In the genomic region with DNA sequence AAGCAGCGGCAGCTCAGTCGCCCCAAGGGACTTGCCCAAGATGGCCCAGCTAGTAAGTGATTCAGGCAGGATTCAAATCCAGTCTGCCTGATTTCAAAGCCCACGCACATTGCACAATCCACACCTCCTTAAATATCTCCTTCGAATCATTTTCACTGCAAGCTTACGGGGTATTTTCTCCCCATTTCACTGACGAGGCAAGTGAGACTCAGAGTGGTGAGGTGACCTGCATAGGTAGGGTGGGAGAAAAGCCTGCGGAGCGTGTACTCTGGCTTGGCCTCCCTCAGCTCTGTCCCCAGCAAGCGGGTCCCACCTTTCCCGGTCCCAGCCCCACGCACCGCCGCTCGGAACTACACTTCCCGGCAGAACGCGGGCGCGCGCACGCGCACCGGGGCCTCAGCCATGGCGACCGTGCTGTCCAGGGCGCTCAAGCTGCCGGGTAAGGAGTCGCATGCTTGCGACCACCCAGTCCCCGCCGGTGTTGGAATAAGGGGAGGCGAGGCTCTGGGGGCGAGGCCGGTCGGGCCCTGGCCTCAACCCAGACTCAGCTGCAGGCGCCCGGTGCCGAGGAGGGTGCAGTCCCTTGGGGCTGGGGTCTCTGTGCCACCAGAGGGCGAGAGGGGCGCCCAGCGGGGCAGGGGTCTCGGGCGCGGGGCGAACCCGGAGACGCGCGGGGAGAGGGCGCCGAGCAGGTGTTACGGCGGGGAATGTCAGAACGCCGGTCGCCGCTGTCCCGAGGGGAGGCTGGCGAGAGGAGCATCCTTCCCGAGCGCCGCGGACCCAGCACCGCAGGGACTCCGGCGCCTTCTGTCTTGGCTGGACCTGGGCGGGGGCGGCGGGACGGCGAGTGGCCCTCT, we compare ENCODE assay signal across 8 cellular contexts. TPM values are rescaled to one million over a fixed set of nuclear protein-coding genes. Genes with fewer than 3 reads are reported as not detected.
DNase-seq lines count a peak whose midpoint lies in the region; ATAC-seq and TF ChIP-seq lines count a peak whose summit lies in the region.

A gene with protein sequence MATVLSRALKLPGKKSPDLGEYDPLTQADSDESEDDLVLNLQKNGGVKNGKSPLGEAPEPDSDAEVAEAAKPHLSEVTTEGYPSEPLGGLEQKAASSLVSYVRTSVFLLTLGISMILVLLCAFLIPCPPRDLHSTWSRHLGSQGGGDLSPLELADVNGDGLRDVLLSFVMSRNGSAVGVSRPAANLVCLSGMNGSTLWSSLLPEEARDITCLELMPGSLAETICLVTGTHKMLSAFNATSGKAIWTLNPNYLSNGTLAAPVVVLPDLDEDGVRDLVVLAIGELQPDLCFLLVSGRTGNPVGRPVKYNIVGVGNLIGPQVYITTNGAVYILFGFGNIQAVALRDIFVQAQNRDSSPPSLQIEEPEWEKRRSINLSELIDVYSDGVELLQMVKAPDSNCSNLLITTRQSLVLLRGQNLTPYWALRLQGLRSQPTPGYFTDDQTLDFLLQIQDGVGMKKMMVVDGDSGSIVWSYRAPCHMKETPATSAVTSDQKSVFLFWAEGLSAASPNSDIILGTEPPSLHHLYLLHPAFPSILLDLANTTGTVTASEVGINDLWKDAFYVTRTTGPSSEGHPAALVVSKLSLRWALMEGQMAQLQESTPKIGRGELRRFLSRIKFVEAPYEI (plus strand): TSS at position 380 of the 857 bp plus-strand sequence. CDS start 23 bp downstream, at position 403.

- H3K9me3 Mint-ChIP-seq in natural killer cell, result no peaks in the 10 kb centered on the region
- no peaks in the 10 kb centered on the region for H3K9me3 Mint-ChIP-seq in stimulated activated naive B cell treated with anti-CD40 and anti-IgM and Interleukin-4, amounts not matched to agents 10 μg/mL and 1 μg/mL and 100 μg/mL, for 72 hours

- peaks cover 9 to 19% of the 10 kb centered on the region in 2 donors for H3K27me3 Mint-ChIP-seq in natural killer cell (ENCODE audit: low read depth in 2 of 2)
- H3K27me3 Mint-ChIP-seq in stimulated activated naive B cell treated with anti-CD40 and anti-IgM and Interleukin-4, amounts not matched to agents 10 μg/mL and 1 μg/mL and 100 μg/mL, for 72 hours, result no peaks in the 10 kb centered on the region

- H3K36me3 Mint-ChIP-seq in natural killer cell, result no peaks in the 10 kb centered on the region
- no peaks in the 10 kb centered on the region for H3K36me3 Mint-ChIP-seq in stimulated activated naive B cell treated with anti-CD40 and anti-IgM and Interleukin-4, amounts not matched to agents 10 μg/mL and 1 μg/mL and 100 μg/mL, for 72 hours

- H3K4me1 Mint-ChIP-seq in natural killer cell, result peaks cover 5 to 10% of the 10 kb centered on the region in 2 donors
- H3K4me1 Mint-ChIP-seq in stimulated activated naive B cell treated with anti-CD40 and anti-IgM and Interleukin-4, amounts not matched to agents 10 μg/mL and 1 μg/mL and 100 μg/mL, for 72 hours, result peaks cover 10 to 30% of the 10 kb centered on the region in 2 donors

- intact Hi-C loops in natural killer cell (cut with micrococcal nuclease), result no loop called here

- peak within 1 kb of the TSS; percentile 89 for H3K4me3 Mint-ChIP-seq in natural killer cell
- peak within 1 kb of the TSS; percentile 90 to 93 for H3K4me3 Mint-ChIP-seq in stimulated activated naive B cell treated with anti-CD40 and anti-IgM and Interleukin-4, amounts not matched to agents 10 μg/mL and 1 μg/mL and 100 μg/mL, for 72 hours

- peak within 1 kb of the TSS in 1 of 2 donors; percentile 79 for H3K27ac Mint-ChIP-seq in natural killer cell
- H3K27ac Mint-ChIP-seq in stimulated activated naive B cell treated with anti-CD40 and anti-IgM and Interleukin-4, amounts not matched to agents 10 μg/mL and 1 μg/mL and 100 μg/mL, for 72 hours, result peak within 1 kb of the TSS; percentile 83

- DNase-seq in COLO668 (lab: John Stamatoyannopoulos, UW; ENCODE audit: unreplicated experiment), result peak; percentile 64
- peak; percentile 77 for DNase-seq in HK-2 (ENCODE audit: unreplicated experiment)
- DNase-seq in OCI-M1 (lab: John Stamatoyannopoulos, UW), result peak; percentile 76
- peak; percentile 46 to 58 for DNase-seq in activated T-helper 1 cell treated with anti-CD3 and anti-CD28 coated beads, Interleukin-2, amount 50 U/mL, for 16 hours (ENCODE audit: low read depth in 1 of 2, low spot score in 1 of 2)
- peak; percentile 41 for DNase-seq in fibroblast of peridontal ligament (ENCODE audit: extremely low read depth)
- DNase-seq in natural killer cell, result peak; percentile 60
- DNase-seq in stimulated activated naive B cell treated with anti-CD40 and anti-IgM and Interleukin-4, amounts not matched to agents 10 μg/mL and 1 μg/mL and 100 μg/mL, for 72 hours, result peak; percentile 55

- ATAC-seq in GM19438 (IDR thresholded peaks at IDR 0.05; ENCODE audit: low read depth, unreplicated experiment), result peak; percentile 82
- peak; percentile 88 to 99 (median 95) for ATAC-seq in natural killer cell
- ATAC-seq in stimulated activated naive B cell treated with anti-CD40 and anti-IgM and Interleukin-4, amounts not matched to agents 10 μg/mL and 1 μg/mL and 100 μg/mL, for 72 hours (replicated peaks), result peak; percentile 96

- no peak for TF ChIP-seq CTCF in natural killer cell (IDR thresholded peaks at IDR 0.05)

RNA-seq across cellular contexts. Expression of the gene that starts here (rescaled TPM):
- total RNA-seq in natural killer cell, result 1 to 10 TPM; 5.5 to 8.7 (median 6.6) TPM

Comparison
In these comparisons a context has a peak if more than half of its experiments do, and no peak if none do; other contexts are left out.
1. Peak in every context shown above with its lines: DNase-seq and ATAC-seq.